1 cellular context compared by ENCODE assay signal in the genomic region with DNA sequence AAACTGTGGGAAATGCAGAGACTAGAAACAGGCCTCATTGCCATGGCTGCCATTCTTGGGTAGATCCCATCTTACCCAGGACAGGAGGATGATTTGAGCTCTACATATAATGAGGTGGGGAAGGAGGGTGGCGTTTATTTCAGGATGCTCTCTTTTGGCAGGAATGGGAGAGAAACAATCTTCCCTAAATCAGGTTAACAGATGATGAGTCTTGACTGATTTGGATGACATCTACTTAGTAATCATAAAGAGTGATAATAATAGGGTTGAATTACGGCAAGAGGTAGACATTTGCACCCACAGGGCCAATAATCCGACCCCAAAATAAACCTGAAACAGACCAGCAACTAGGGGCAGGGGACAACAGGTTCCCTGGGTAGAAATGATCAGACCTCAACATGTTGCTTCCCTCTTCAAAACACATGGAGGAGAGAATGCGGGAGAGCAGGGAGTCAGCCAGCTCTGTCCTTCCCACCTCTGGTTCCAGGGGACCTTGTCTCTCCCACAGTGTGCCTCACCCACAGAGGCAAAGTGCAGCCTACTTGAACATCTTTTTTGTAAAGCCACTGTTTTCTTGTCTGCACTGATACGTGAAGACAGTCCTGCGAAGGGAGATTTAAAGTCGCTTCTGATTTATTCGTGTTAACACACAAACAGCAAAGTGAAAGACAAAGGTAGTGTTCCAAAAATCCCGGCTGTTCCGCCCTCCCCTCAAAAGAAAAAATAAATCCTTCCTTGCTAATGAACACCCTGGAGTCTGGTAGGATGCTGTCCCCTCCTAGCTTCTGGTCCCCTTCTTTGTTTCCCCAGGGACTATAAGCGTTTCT.
A peak's percentile ranks its signal among the peaks of the same experiment; 100 is the strongest.
TF ChIP-seq lines count a peak whose summit lies in the region.

No MANE protein-coding gene starts in this region.

TF ChIP-seq in HepG2, 621 proteins besides CTCF, POLR2A, EP300 and RAD21 (continued from another document and continues in another):
- TF ChIP-seq THAP8 (CRISPR knock-in tag; IDR thresholded peaks at IDR 0.05; ENCODE audit: borderline replicate concordance) (no peak), ZFP36L1 (CRISPR knock-in tag; IDR thresholded peaks at IDR 0.05) (peak; percentile 64; the same call in 1 of the 2 replicates), ZNF780A (CRISPR knock-in tag; IDR thresholded peaks at IDR 0.05) (no peak), ZNF530 (CRISPR knock-in tag; IDR thresholded peaks at IDR 0.05; ENCODE audit: low read depth) (no peak), GTF3A (CRISPR knock-in tag; conservative IDR thresholded peaks at IDR 0.05) (no peak), REPIN1 (CRISPR knock-in tag; IDR thresholded peaks at IDR 0.05; ENCODE audit: borderline replicate concordance, low read depth) (peak; percentile 24; the same call in 1 of the 2 replicates), PHF21A (CRISPR knock-in tag; IDR thresholded peaks at IDR 0.05) (peak; percentile 53; the same call in 1 of the 2 replicates), CENPX (CRISPR knock-in tag; IDR thresholded peaks at IDR 0.05) (no peak), SMARCC2 (IDR thresholded peaks at IDR 0.05) (no peak), ZBTB7B (CRISPR knock-in tag; IDR thresholded peaks at IDR 0.05) (peak; percentile 35; the same call in 1 of the 2 replicates), HNRNPLL (IDR thresholded peaks at IDR 0.05; ENCODE audit: low read depth, low read length, poor library complexity, severe bottlenecking) (no peak), ELF3 (CRISPR knock-in tag; IDR thresholded peaks at IDR 0.05) (no peak; the same call in 1 of the 2 replicates), ETV6 (CRISPR knock-in tag; conservative IDR thresholded peaks at IDR 0.05) (no peak; the same call in 1 of the 2 replicates), ZNF567 (CRISPR knock-in tag; IDR thresholded peaks at IDR 0.05; ENCODE audit: borderline replicate concordance) (no peak), ZNF350 (CRISPR knock-in tag; IDR thresholded peaks at IDR 0.05; ENCODE audit: borderline replicate concordance, low read depth) (peak; percentile 45; the same call in 1 of the 2 replicates), ZNF605 (CRISPR knock-in tag; IDR thresholded peaks at IDR 0.05) (no peak), SOX6 (IDR thresholded peaks at IDR 0.05) (no peak), SOX6 (CRISPR knock-in tag; IDR thresholded peaks at IDR 0.05) (peak; percentile 26; the same call in 1 of the 2 replicates), ZNF589 (CRISPR knock-in tag; conservative IDR thresholded peaks at IDR 0.05) (no peak), HIVEP1 (CRISPR knock-in tag; IDR thresholded peaks at IDR 0.05) (no peak), ZKSCAN8 (CRISPR knock-in tag; IDR thresholded peaks at IDR 0.05; ENCODE audit: borderline replicate concordance) (peak; percentile 38; the same call in 1 of the 2 replicates), HOMEZ (CRISPR knock-in tag; IDR thresholded peaks at IDR 0.05; ENCODE audit: low read depth) (no peak), ARNT (IDR thresholded peaks at IDR 0.05) (no peak), ATF1 (CRISPR knock-in tag; IDR thresholded peaks at IDR 0.05) (no peak), ZNF512 (CRISPR knock-in tag; IDR thresholded peaks at IDR 0.05) (no peak), CSRNP2 (CRISPR knock-in tag; conservative IDR thresholded peaks at IDR 0.05; ENCODE audit: low read depth) (no peak), ZNF850 (CRISPR knock-in tag; conservative IDR thresholded peaks at IDR 0.05) (no peak), ZBTB38 (CRISPR knock-in tag; IDR thresholded peaks at IDR 0.05) (no peak), ZNF615 (CRISPR knock-in tag; IDR thresholded peaks at IDR 0.05; ENCODE audit: borderline replicate concordance) (peak; percentile 30; the same call in 1 of the 2 replicates), ZNF10 (CRISPR knock-in tag; IDR thresholded peaks at IDR 0.05; ENCODE audit: borderline replicate concordance, low read depth) (no peak), ZNF639 (CRISPR knock-in tag; conservative IDR thresholded peaks at IDR 0.05) (0 out of 2 replicates have a peak, but pooled peaks have one; percentile 10)
- TF ChIP-seq, protein P1, sequence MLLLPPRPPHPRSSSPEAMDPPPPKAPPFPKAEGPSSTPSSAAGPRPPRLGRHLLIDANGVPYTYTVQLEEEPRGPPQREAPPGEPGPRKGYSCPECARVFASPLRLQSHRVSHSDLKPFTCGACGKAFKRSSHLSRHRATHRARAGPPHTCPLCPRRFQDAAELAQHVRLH (CRISPR knock-in tag; IDR thresholded peaks at IDR 0.05; ENCODE audit: borderline replicate concordance, low read depth): no peak
- TF ChIP-seq, protein P2, sequence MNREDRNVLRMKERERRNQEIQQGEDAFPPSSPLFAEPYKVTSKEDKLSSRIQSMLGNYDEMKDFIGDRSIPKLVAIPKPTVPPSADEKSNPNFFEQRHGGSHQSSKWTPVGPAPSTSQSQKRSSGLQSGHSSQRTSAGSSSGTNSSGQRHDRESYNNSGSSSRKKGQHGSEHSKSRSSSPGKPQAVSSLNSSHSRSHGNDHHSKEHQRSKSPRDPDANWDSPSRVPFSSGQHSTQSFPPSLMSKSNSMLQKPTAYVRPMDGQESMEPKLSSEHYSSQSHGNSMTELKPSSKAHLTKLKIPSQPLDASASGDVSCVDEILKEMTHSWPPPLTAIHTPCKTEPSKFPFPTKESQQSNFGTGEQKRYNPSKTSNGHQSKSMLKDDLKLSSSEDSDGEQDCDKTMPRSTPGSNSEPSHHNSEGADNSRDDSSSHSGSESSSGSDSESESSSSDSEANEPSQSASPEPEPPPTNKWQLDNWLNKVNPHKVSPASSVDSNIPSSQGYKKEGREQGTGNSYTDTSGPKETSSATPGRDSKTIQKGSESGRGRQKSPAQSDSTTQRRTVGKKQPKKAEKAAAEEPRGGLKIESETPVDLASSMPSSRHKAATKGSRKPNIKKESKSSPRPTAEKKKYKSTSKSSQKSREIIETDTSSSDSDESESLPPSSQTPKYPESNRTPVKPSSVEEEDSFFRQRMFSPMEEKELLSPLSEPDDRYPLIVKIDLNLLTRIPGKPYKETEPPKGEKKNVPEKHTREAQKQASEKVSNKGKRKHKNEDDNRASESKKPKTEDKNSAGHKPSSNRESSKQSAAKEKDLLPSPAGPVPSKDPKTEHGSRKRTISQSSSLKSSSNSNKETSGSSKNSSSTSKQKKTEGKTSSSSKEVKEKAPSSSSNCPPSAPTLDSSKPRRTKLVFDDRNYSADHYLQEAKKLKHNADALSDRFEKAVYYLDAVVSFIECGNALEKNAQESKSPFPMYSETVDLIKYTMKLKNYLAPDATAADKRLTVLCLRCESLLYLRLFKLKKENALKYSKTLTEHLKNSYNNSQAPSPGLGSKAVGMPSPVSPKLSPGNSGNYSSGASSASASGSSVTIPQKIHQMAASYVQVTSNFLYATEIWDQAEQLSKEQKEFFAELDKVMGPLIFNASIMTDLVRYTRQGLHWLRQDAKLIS (CRISPR knock-in tag; IDR thresholded peaks at IDR 0.05): peak; percentile 94; the same call in 1 of the 2 replicates
- TF ChIP-seq, protein P3, sequence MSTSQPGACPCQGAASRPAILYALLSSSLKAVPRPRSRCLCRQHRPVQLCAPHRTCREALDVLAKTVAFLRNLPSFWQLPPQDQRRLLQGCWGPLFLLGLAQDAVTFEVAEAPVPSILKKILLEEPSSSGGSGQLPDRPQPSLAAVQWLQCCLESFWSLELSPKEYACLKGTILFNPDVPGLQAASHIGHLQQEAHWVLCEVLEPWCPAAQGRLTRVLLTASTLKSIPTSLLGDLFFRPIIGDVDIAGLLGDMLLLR (CRISPR knock-in tag; IDR thresholded peaks at IDR 0.05): no peak
- TF ChIP-seq, protein P4, sequence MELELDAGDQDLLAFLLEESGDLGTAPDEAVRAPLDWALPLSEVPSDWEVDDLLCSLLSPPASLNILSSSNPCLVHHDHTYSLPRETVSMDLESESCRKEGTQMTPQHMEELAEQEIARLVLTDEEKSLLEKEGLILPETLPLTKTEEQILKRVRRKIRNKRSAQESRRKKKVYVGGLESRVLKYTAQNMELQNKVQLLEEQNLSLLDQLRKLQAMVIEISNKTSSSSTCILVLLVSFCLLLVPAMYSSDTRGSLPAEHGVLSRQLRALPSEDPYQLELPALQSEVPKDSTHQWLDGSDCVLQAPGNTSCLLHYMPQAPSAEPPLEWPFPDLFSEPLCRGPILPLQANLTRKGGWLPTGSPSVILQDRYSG (CRISPR knock-in tag; IDR thresholded peaks at IDR 0.05): no peak; the same call in 1 of the 2 replicates
- TF ChIP-seq, protein P5, sequence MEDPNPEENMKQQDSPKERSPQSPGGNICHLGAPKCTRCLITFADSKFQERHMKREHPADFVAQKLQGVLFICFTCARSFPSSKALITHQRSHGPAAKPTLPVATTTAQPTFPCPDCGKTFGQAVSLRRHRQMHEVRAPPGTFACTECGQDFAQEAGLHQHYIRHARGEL (CRISPR knock-in tag; IDR thresholded peaks at IDR 0.05): no peak
- TF ChIP-seq, protein P6, sequence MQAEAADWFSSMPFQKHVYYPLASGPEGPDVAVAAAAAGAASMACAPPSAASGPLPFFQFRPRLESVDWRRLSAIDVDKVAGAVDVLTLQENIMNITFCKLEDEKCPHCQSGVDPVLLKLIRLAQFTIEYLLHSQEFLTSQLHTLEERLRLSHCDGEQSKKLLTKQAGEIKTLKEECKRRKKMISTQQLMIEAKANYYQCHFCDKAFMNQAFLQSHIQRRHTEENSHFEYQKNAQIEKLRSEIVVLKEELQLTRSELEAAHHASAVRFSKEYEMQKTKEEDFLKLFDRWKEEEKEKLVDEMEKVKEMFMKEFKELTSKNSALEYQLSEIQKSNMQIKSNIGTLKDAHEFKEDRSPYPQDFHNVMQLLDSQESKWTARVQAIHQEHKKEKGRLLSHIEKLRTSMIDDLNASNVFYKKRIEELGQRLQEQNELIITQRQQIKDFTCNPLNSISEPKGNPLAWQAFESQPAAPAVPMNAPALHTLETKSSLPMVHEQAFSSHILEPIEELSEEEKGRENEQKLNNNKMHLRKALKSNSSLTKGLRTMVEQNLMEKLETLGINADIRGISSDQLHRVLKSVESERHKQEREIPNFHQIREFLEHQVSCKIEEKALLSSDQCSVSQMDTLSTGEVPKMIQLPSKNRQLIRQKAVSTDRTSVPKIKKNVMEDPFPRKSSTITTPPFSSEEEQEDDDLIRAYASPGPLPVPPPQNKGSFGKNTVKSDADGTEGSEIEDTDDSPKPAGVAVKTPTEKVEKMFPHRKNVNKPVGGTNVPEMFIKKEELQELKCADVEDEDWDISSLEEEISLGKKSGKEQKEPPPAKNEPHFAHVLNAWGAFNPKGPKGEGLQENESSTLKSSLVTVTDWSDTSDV (CRISPR knock-in tag; IDR thresholded peaks at IDR 0.05): no peak
